13 cellular contexts compared by ENCODE assay signal in the genomic region with DNA sequence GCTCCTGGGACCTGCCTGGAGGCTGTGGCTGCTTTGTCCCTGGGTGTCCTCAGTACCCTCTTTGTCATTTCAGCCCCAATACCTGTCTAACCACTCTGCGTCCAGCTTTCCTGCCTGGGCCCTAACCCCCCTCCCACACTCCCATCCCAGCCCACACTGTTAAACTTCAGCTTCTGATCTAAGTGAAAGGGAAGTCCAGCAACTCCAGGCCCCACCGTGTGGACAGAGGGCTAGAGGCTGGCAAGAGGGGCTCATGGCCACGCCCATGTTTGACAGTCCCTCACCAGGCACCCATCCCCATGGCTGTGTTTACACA. TPM values are rescaled to one million over a fixed set of nuclear protein-coding genes. Genes with fewer than 3 reads are reported as not detected.
A peak's percentile ranks its signal among the peaks of the same experiment; 100 is the strongest.
DNase-seq lines count a peak whose midpoint lies in the region; ATAC-seq and TF ChIP-seq lines count a peak whose summit lies in the region.
"Had no signal": no experiment of that assay in that cellular context is flagged by ENCODE, and none has a peak within 500 bp of the region (broad histone marks: within the 10 kb centered on the region; RNA-seq: fewer than 3 reads in every experiment).

No MANE protein-coding gene starts in this region.

- H3K9me3 Mint-ChIP-seq in stimulated activated naive CD8-positive, alpha-beta T cell treated with anti-CD3 and anti-CD28 coated beads, Interleukin-15, Interleukin-2, amounts not matched to agents 100 ng/mL and 50 ng/mL, for 24 hours, result no peaks in the 10 kb centered on the region
- no peaks in the 10 kb centered on the region for H3K9me3 Mint-ChIP-seq in activated naive CD8-positive, alpha-beta T cell (ENCODE audit: low read depth)
- H3K9me3 Mint-ChIP-seq in naive thymus-derived CD8-positive, alpha-beta T cell, result no peaks in the 10 kb centered on the region

- peak overlapping the region; percentile 95 for H3K27ac Mint-ChIP-seq in stimulated activated naive CD8-positive, alpha-beta T cell treated with anti-CD3 and anti-CD28 coated beads, Interleukin-15, Interleukin-2, amounts not matched to agents 100 ng/mL and 50 ng/mL, for 24 hours
- peak overlapping the region; percentile 96 for H3K27ac Mint-ChIP-seq in activated naive CD8-positive, alpha-beta T cell
- H3K27ac Mint-ChIP-seq in naive thymus-derived CD8-positive, alpha-beta T cell, result peak overlapping the region; percentile 86 to 97 (median 93)

- H3K27me3 ChIP-seq in vagina, result no peaks in the 10 kb centered on the region
- H3K27me3 ChIP-seq: tibial artery had no signal

- DNase-seq in stimulated activated naive CD8-positive, alpha-beta T cell treated with anti-CD3 and anti-CD28 coated beads, Interleukin-15, Interleukin-2, amounts not matched to agents 100 U/mL and 50 U/mL, for 24 hours, result no peak
- DNase-seq in naive thymus-derived CD8-positive, alpha-beta T cell, result no peak
- DNase-seq in vagina (ENCODE audit: extremely low spot score in 2 of 2), result no peak
- no peak for DNase-seq in activated T-cell treated with anti-CD3 and anti-CD28 coated beads, Interleukin-2, amount 50 U/mL, for 48 hours
- DNase-seq: mammary epithelial cell; NCI-H2081; Right ventricle myocardium superior; stimulated activated CD4-positive, alpha-beta T cell treated with anti-CD3 and anti-CD28 coated beads, Interleukin-12 subunit alpha, Interleukin-12 subunit beta, amount 100 ng/mL, for 4 hours; tibial artery had no signal

- peak overlapping the region; percentile 7 for H3K4me3 Mint-ChIP-seq in stimulated activated naive CD8-positive, alpha-beta T cell treated with anti-CD3 and anti-CD28 coated beads, Interleukin-15, Interleukin-2, amounts not matched to agents 100 ng/mL and 50 ng/mL, for 24 hours
- H3K4me3 Mint-ChIP-seq in activated naive CD8-positive, alpha-beta T cell, result no peak overlapping the region
- H3K4me3 Mint-ChIP-seq in naive thymus-derived CD8-positive, alpha-beta T cell, result peak overlapping the region in 6 of 10 donors; percentile 26 to 78 (median 51)

- H3K36me3 Mint-ChIP-seq in stimulated activated naive CD8-positive, alpha-beta T cell treated with anti-CD3 and anti-CD28 coated beads, Interleukin-15, Interleukin-2, amounts not matched to agents 100 ng/mL and 50 ng/mL, for 24 hours (ENCODE audit: low read depth), result peaks cover 60% of the 10 kb centered on the region
- peaks cover 20% of the 10 kb centered on the region for H3K36me3 Mint-ChIP-seq in activated naive CD8-positive, alpha-beta T cell
- peaks cover 3 to 69% (median 5%) of the 10 kb centered on the region in 3 donors for H3K36me3 Mint-ChIP-seq in naive thymus-derived CD8-positive, alpha-beta T cell

- no peak for TF ChIP-seq POLR2A in vagina (IDR thresholded peaks at IDR 0.05)

- peak overlapping the region; percentile 42 for H3K27ac ChIP-seq in vagina
- H3K27ac ChIP-seq: tibial artery had no signal

- no peak overlapping the region for H3K4me3 ChIP-seq in vagina
- H3K4me3 ChIP-seq: tibial artery had no signal

- intact Hi-C loops in vagina (cut with DNase I), result no loop called here

- H3K27me3 Mint-ChIP-seq in stimulated activated naive CD8-positive, alpha-beta T cell treated with anti-CD3 and anti-CD28 coated beads, Interleukin-15, Interleukin-2, amounts not matched to agents 100 ng/mL and 50 ng/mL, for 24 hours, result no peaks in the 10 kb centered on the region
- H3K27me3 Mint-ChIP-seq in activated naive CD8-positive, alpha-beta T cell, result no peaks in the 10 kb centered on the region
- H3K27me3 Mint-ChIP-seq in naive thymus-derived CD8-positive, alpha-beta T cell, result no peaks in the 10 kb centered on the region

- no peaks in the 10 kb centered on the region for H3K9me3 ChIP-seq in vagina
- H3K9me3 ChIP-seq: tibial artery had no signal

- no peak for TF ChIP-seq CTCF in vagina (IDR thresholded peaks at IDR 0.05)

- POLR2A ChIA-PET in naive thymus-derived CD8-positive, alpha-beta T cell (lab: Charles Lee), result interaction anchor here (0.8 to 11.2 kb wide), 5 partner anchors 12 to 93 kb away, joined by 3 to 108 read pairs (median 7); no protein-coding TSS in a partner anchor

- H3K4me1 ChIP-seq in vagina, result peaks cover 50% of the 10 kb centered on the region
- H3K4me1 ChIP-seq: tibial artery had no signal

- no peaks in the 10 kb centered on the region for H3K36me3 ChIP-seq in vagina
- H3K36me3 ChIP-seq: tibial artery had no signal

- ATAC-seq in stimulated activated naive CD8-positive, alpha-beta T cell treated with anti-CD3 and anti-CD28 coated beads, Interleukin-15, Interleukin-2, amounts not matched to agents 100 U/mL and 50 U/mL, for 24 hours, result no peak
- ATAC-seq in naive thymus-derived CD8-positive, alpha-beta T cell, result no peak
- ATAC-seq in HG02571 (IDR thresholded peaks at IDR 0.05; ENCODE audit: unreplicated experiment) (no peak), HG03432 (IDR thresholded peaks at IDR 0.05; ENCODE audit: unreplicated experiment) (no peak)

- peaks cover 96% of the 10 kb centered on the region for H3K4me1 Mint-ChIP-seq in stimulated activated naive CD8-positive, alpha-beta T cell treated with anti-CD3 and anti-CD28 coated beads, Interleukin-15, Interleukin-2, amounts not matched to agents 100 ng/mL and 50 ng/mL, for 24 hours (ENCODE audit: low read depth)
- peaks cover 89% of the 10 kb centered on the region for H3K4me1 Mint-ChIP-seq in activated naive CD8-positive, alpha-beta T cell (ENCODE audit: low read depth)
- peaks cover 50 to 98% (median 89%) of the 10 kb centered on the region in 4 donors for H3K4me1 Mint-ChIP-seq in naive thymus-derived CD8-positive, alpha-beta T cell

RNA-seq across cellular contexts. Expression of a gene that starts 56.3 kb away (rescaled TPM):
- 100 to 1,000 TPM; 565 to 573 TPM for total RNA-seq in naive thymus-derived CD8-positive, alpha-beta T cell
- 100 to 1,000 TPM; 154 to 359 (median 176) TPM for polyA plus RNA-seq in naive thymus-derived CD8-positive, alpha-beta T cell
- total RNA-seq in vagina, result 39.3 TPM

Comparison
In these comparisons a context has a peak if more than half of its experiments do, and no peak if none do; other contexts are left out.
1. RNA of a gene that starts 56.3 kb away (total RNA-seq): 565 to 573 TPM in naive thymus-derived CD8-positive, alpha-beta T cell; 39.3 TPM in vagina (single experiment); every median in the first group is over 10 times any median in the second.
2. Peak in every context shown above with its lines, with median percentiles within 50 percentile points of each other: H3K27ac Mint-ChIP-seq.